Comparison of ENCODE assay signal across 18 cellular contexts in the genomic region with DNA sequence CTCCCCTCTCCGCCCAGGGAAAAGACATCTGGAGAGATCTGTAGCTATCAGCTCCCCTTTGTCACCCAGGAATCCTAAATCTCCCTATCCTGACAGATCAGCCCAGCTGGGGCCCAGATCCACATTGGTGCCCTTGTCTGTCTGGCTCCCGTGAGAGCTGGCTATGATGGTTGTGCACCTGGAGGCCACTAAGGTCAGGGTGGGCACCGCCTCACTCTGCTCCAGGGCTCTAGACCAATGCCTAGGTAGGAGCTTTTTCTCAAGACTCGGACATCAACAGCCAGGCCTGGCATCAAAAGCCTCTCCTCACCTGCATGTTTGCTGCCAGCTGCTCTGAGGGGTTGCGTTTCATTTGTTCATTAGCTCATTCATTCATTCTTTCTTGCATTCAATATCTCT.
"Had no signal": no experiment of that assay in that cellular context is flagged by ENCODE, and none has a peak within 500 bp of the region (broad histone marks: within the 10 kb centered on the region; RNA-seq: fewer than 3 reads in every experiment).

No MANE protein-coding gene starts in this region.

- H3K36me3 ChIP-seq: esophagus muscularis mucosa, left lung, right lobe of liver had no signal

- H3K9me3 ChIP-seq: esophagus muscularis mucosa, left lung, right lobe of liver had no signal

- H3K4me3 ChIP-seq: esophagus muscularis mucosa, left lung, lung, right lobe of liver had no signal

- H3K36me3 Mint-ChIP-seq: activated CD8-positive, alpha-beta memory T cell treated with anti-CD3 and anti-CD28 coated beads, Interleukin-2, amount 10 ng/mL, durations not matched to agents 7 days and 5 days; naive B cell had no signal

- H3K27ac ChIP-seq: left lung, right lobe of liver had no signal

- H3K4me1 Mint-ChIP-seq: activated CD4-positive, alpha-beta T cell treated with anti-CD3 and anti-CD28 coated beads for 36 hours; activated CD8-positive, alpha-beta memory T cell treated with anti-CD3 and anti-CD28 coated beads, Interleukin-2, amount 10 ng/mL, durations not matched to agents 7 days and 5 days had no signal

- H3K27me3 ChIP-seq: esophagus muscularis mucosa, left lung, right lobe of liver had no signal

- H3K4me3 Mint-ChIP-seq: activated B cell treated with CpG ODN at 0.5 μM for 24 hours; activated CD4-positive, alpha-beta T cell treated with anti-CD3 and anti-CD28 coated beads for 36 hours; activated CD8-positive, alpha-beta memory T cell treated with anti-CD3 and anti-CD28 coated beads, Interleukin-2, amount 10 ng/mL, durations not matched to agents 7 days and 5 days; activated CD8-positive, alpha-beta T cell treated with anti-CD3 and anti-CD28 coated beads, Interleukin-2, amount 10 ng/mL, durations not matched to agents 7 days and 5 days; stimulated activated naive CD8-positive, alpha-beta T cell treated with anti-CD3 and anti-CD28 coated beads, Interleukin-15, Interleukin-2, amounts not matched to agents 100 ng/mL and 50 ng/mL, for 24 hours had no signal

- H3K27ac Mint-ChIP-seq: activated B cell treated with CpG ODN at 0.5 μM for 24 hours; activated CD4-positive, alpha-beta T cell treated with anti-CD3 and anti-CD28 coated beads for 36 hours; activated CD8-positive, alpha-beta memory T cell treated with anti-CD3 and anti-CD28 coated beads, Interleukin-2, amount 10 ng/mL, durations not matched to agents 7 days and 5 days; activated CD8-positive, alpha-beta T cell treated with anti-CD3 and anti-CD28 coated beads, Interleukin-2, amount 10 ng/mL, durations not matched to agents 7 days and 5 days; naive B cell; stimulated activated naive CD8-positive, alpha-beta T cell treated with anti-CD3 and anti-CD28 coated beads, Interleukin-15, Interleukin-2, amounts not matched to agents 100 ng/mL and 50 ng/mL, for 24 hours had no signal

- H3K9me3 Mint-ChIP-seq: activated B cell treated with CpG ODN at 0.5 μM for 24 hours; naive B cell; stimulated activated naive CD8-positive, alpha-beta T cell treated with anti-CD3 and anti-CD28 coated beads, Interleukin-15, Interleukin-2, amounts not matched to agents 100 ng/mL and 50 ng/mL, for 24 hours had no signal

- DNase-seq: activated B cell treated with CpG ODN at 0.5 μM for 24 hours; activated CD4-positive, alpha-beta T cell treated with anti-CD3 and anti-CD28 coated beads for 36 hours; activated CD8-positive, alpha-beta memory T cell treated with anti-CD3 and anti-CD28 coated beads, Interleukin-2, amount 10 ng/mL, durations not matched to agents 7 days and 5 days; activated CD8-positive, alpha-beta T cell treated with anti-CD3 and anti-CD28 coated beads, Interleukin-2, amount 10 ng/mL, durations not matched to agents 7 days and 5 days; activated gamma-delta T cell treated with Interleukin-2 at 50 U/mL for 16 hours; activated naive CD4-positive, alpha-beta T cell treated with anti-CD3 and anti-CD28 coated beads, Interleukin-2, amount 50 U/mL, for 16 hours; activated T-cell treated with anti-CD3 and anti-CD28 coated beads for 4 hours; amniotic stem cell; central memory CD4-positive, alpha-beta T cell; foreskin melanocyte; left lung; naive B cell; stimulated activated CD4-positive, alpha-beta T cell treated with anti-CD3 and anti-CD28 coated beads, Interleukin-12 subunit alpha, Interleukin-12 subunit beta, amount 100 ng/mL, for 4 hours; stimulated activated CD4-positive, alpha-beta T cell treated with anti-CD3 and anti-CD28 coated beads, Interleukin-4, amount 100 ng/mL, for 1 hour had no signal
